In the genomic region with DNA sequence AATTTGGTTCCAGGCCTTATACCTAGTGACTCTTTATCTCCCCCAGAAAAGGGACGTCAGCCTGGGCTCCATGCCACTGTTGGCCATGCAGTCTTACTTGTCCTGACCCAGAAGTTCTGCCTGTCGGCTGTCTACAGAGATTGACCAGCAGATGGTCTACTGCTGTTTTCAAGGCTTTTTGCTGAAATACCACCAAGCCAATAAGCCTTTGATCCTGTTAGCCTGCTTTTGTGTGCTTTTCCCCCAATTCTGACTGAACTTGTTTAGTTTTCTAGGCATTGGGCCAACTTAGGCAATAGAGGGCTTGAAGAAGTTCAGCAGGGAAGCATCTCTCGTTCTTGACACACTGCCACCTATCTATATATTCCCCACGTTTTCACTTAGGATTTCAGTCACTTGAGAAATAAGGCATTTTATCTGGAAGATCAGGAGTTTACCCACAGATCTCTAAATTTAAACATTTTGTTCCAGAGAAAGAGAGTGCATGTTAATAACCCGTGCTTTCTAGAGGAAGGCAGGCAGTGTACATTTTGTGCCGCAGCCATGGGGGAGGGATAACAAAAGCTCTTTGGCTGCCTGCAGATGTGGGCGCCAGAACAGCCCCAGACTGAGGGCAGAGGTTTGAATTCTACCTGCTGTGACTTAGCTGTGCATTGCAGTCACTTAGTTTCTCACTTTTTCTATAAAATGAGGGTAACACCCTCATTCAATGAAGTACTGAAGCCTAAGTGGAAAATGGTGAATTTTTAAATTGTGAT, we compare ENCODE assay signal across 16 cellular contexts. TPM values are rescaled to one million over a fixed set of nuclear protein-coding genes. Genes with fewer than 3 reads are reported as not detected.
DNase-seq lines count a peak whose midpoint lies in the region; ATAC-seq and TF ChIP-seq lines count a peak whose summit lies in the region.
"Had no signal": no experiment of that assay in that cellular context is flagged by ENCODE, and none has a peak within 500 bp of the region (broad histone marks: within the 10 kb centered on the region; RNA-seq: fewer than 3 reads in every experiment).

No MANE protein-coding gene starts in this region.

- intact Hi-C loops in left ventricle myocardium superior (cut with micrococcal nuclease) = no loop called here
- intact Hi-C loops in posterior cingulate gyrus (cut with DNase I) = no loop called here

- in situ Hi-C loops in G401 (cut with HindIII; ENCODE audit: low sequenced_read_pairs) = no loop called here

- no peak for TF ChIP-seq CTCF in cardiac fibroblast (IDR thresholded peaks at IDR 0.05; ENCODE audit: low read depth, low read length)

- DNase-seq in G401 (ENCODE audit: low spot score) = peak; percentile 53
- peak; percentile 32 to 70 for DNase-seq in cardiac fibroblast (ENCODE audit: low read depth in 2 of 2)
- DNase-seq in left ventricle myocardium superior = peak; percentile 75
- DNase-seq in posterior cingulate gyrus = peak in 8 of 10 donors; percentile 33 to 90 (median 64)
- no peak for DNase-seq in LoVo (ENCODE audit: low spot score)
- no peak for DNase-seq in Kasumi-1 (lab: John Stamatoyannopoulos, UW)
- no peak for DNase-seq in iPS-NIHi7 (ENCODE audit: extremely low spot score)
- DNase-seq: activated CD8-positive, alpha-beta memory T cell treated with anti-CD3 and anti-CD28 coated beads, Interleukin-2, amount 50 U/mL, for 4 hours; cerebellar nuclear complex; DMS79; stimulated activated naive B cell treated with anti-CD40 and anti-IgM and Interleukin-4, amounts not matched to agents 10 μg/mL and 1 μg/mL and 100 μg/mL, for 72 hours; T-helper 1 cell had no signal

- ATAC-seq in left ventricle myocardium superior = peak; percentile 89
- ATAC-seq in HG02840 (IDR thresholded peaks at IDR 0.05; ENCODE audit: low FRiP score, unreplicated experiment) = no peak
- ATAC-seq: natural killer cell treated with Interleukin-12 subunit alpha and Interleukin-12 subunit beta and Interleukin-15 and Interleukin-18, amount 100 ng/mL, for 72 hours; stimulated activated naive B cell treated with anti-CD40 and anti-IgM and Interleukin-4, amounts not matched to agents 10 μg/mL and 1 μg/mL and 100 μg/mL, for 72 hours had no signal

- H3K4me3 ChIP-seq in cardiac fibroblast (replicated peaks in 1 of 2; ENCODE audit: low read depth in 2 of 2, low read length in 2 of 2) = no peak overlapping the region
- H3K4me3 ChIP-seq: BLaER1, skin epidermis had no signal

RNA-seq across cellular contexts. Expression of gene CARMIL2, which starts 12.3 kb away (rescaled TPM):
- 4.1 and 10.7 TPM in 2 replicates for total RNA-seq in G401 (2014; rRNA removed; shearing (Covaris generic))
- 0.94 TPM for total RNA-seq in left ventricle myocardium superior

RNA-seq across cellular contexts. Expression of gene ACD, which starts 27.5 kb away (rescaled TPM):
- total RNA-seq in G401 (2014; rRNA removed; shearing (Covaris generic)) = 27.1 and 33.2 TPM in 2 replicates
- total RNA-seq in left ventricle myocardium superior = 7.8 TPM

RNA-seq across cellular contexts. Expression of gene PARD6A, which starts 28.2 kb away (rescaled TPM):
- 6.6 and 13.5 TPM in 2 replicates for total RNA-seq in G401 (2014; rRNA removed; shearing (Covaris generic))
- 3.7 TPM for total RNA-seq in left ventricle myocardium superior

RNA-seq across cellular contexts. Expression of gene ENKD1, which starts 34.0 kb away (rescaled TPM):
- 2.1 and 5.6 TPM in 2 replicates for total RNA-seq in G401 (2014; rRNA removed; shearing (Covaris generic))
- total RNA-seq in left ventricle myocardium superior = 9.8 TPM

RNA-seq across cellular contexts. Expression of gene C16orf86, which starts 34.0 kb away (rescaled TPM):
- not detected in 2 replicates for total RNA-seq in G401 (2014; rRNA removed; shearing (Covaris generic))
- 2.2 TPM for total RNA-seq in left ventricle myocardium superior

Comparison
In these comparisons a context has a peak if more than half of its experiments do, and no peak if none do; other contexts are left out.
1. DNase-seq: peak in G401 (single experiment), cardiac fibroblast (2 of 2), left ventricle myocardium superior (single experiment) and posterior cingulate gyrus (8 of 10); none in LoVo (single experiment), Kasumi-1 (0 of 2) and iPS-NIHi7 (single experiment).